Comparison of ENCODE assay signal across 18 cellular contexts in genomic region chr10:18424200-18424599, GRCh38.
DNase-seq lines count a peak whose midpoint lies in the region; ATAC-seq and TF ChIP-seq lines count a peak whose summit lies in the region.
"Had no signal": no experiment of that assay in that cellular context is flagged by ENCODE, and none has a peak within 500 bp of the region (broad histone marks: within the 10 kb centered on the region; RNA-seq: fewer than 3 reads in every experiment).

No MANE protein-coding gene starts in this region.

- peak; percentile 1 for DNase-seq in DMS 273 (lab: John Stamatoyannopoulos, UW; ENCODE audit: unreplicated experiment)
- DNase-seq in DMS 273 treated with DMSO at 0.1 percent for 48 hours (lab: John Stamatoyannopoulos, UW) = no peak
- no peak for DNase-seq in left ventricle myocardium superior
- no peak for DNase-seq in left cardiac atrium
- DNase-seq in NCI-H510A (lab: John Stamatoyannopoulos, UW) = no peak
- no peak for DNase-seq in CD14-positive monocyte (ENCODE audit: low spot score)
- DNase-seq: CD8-positive, alpha-beta memory T cell; GM23248; HFFc6; Karpas-422; NCI-H1930; NCI-H526; Peyer's patch; SHP77 treated with DMSO at 0.1 percent for 48 hours had no signal

- H3K36me3 Mint-ChIP-seq in CD14-positive monocyte = no peaks in the 10 kb centered on the region
- H3K36me3 Mint-ChIP-seq: CD8-positive, alpha-beta memory T cell had no signal

- peaks cover 3% of the 10 kb centered on the region for H3K4me1 Mint-ChIP-seq in CD14-positive monocyte
- H3K4me1 Mint-ChIP-seq: CD8-positive, alpha-beta memory T cell had no signal

- H3K9me3 Mint-ChIP-seq in CD14-positive monocyte = peaks cover 0 to 4% (median 0%) of the 10 kb centered on the region in 7 donors
- H3K9me3 Mint-ChIP-seq: T-helper 1 cell treated with Interleukin-12 subunit alpha and Interleukin-12 subunit beta and Interleukin-4 antibody, amounts not matched to agents 30 μg/mL and 1 μg/mL, for 36 hours had no signal

- H3K36me3 ChIP-seq in endocrine pancreas (ENCODE audit: control insufficient read depth, insufficient read depth, low read length) = no peaks in the 10 kb centered on the region
- H3K36me3 ChIP-seq: Peyer's patch had no signal

- peak overlapping the region; percentile 40 for H3K4me3 ChIP-seq in endocrine pancreas (ENCODE audit: control insufficient read depth, insufficient read depth, low read length)
- H3K4me3 ChIP-seq: GM23248, Peyer's patch had no signal

- H3K27ac Mint-ChIP-seq in CD14-positive monocyte = no peak overlapping the region
- H3K27ac Mint-ChIP-seq: CD8-positive, alpha-beta memory T cell; HFFc6; T-helper 1 cell treated with Interleukin-12 subunit alpha and Interleukin-12 subunit beta and Interleukin-4 antibody, amounts not matched to agents 30 μg/mL and 1 μg/mL, for 36 hours had no signal

- H3K9me3 ChIP-seq in endocrine pancreas (ENCODE audit: control insufficient read depth, low read length) = no peaks in the 10 kb centered on the region
- H3K9me3 ChIP-seq: Peyer's patch had no signal

- intact Hi-C loops in left ventricle myocardium superior (cut with micrococcal nuclease) = no loop called here
- intact Hi-C loops in left cardiac atrium (cut with DNase I) = no loop called here
- intact Hi-C loops in CD14-positive monocyte (cut with micrococcal nuclease) = no loop called here

- peaks cover 1 to 6% (median 2%) of the 10 kb centered on the region in 3 donors for H3K27me3 Mint-ChIP-seq in CD14-positive monocyte (ENCODE audit: low read depth in 3 of 3)

- TF ChIP-seq CTCF in CD14-positive monocyte (IDR thresholded peaks at IDR 0.05) = no peak

- no peaks in the 10 kb centered on the region for H3K27me3 ChIP-seq in endocrine pancreas (ENCODE audit: control insufficient read depth, insufficient read depth, low read length)
- H3K27me3 ChIP-seq: Peyer's patch had no signal

- peaks cover 10% of the 10 kb centered on the region for H3K4me1 ChIP-seq in endocrine pancreas (ENCODE audit: control insufficient read depth, insufficient read depth, low read length)
- H3K4me1 ChIP-seq: Peyer's patch had no signal

- no peak overlapping the region for H3K9ac ChIP-seq in endocrine pancreas (ENCODE audit: control insufficient read depth, insufficient read depth, low read length)
- H3K9ac ChIP-seq: GM23248 had no signal

- no peak overlapping the region for H3K4me3 Mint-ChIP-seq in CD14-positive monocyte
- H3K4me3 Mint-ChIP-seq: CD8-positive, alpha-beta memory T cell; HFFc6; T-helper 1 cell treated with Interleukin-12 subunit alpha and Interleukin-12 subunit beta and Interleukin-4 antibody, amounts not matched to agents 30 μg/mL and 1 μg/mL, for 36 hours had no signal

- TF ChIP-seq POLR2A in GM18505 (IDR thresholded peaks at IDR 0.05; ENCODE audit: borderline replicate concordance, extremely low read depth, insufficient read depth, insufficient read length) = no peak

- ATAC-seq in left ventricle myocardium superior (peak; percentile 37), left cardiac atrium (no peak), GM18505 (IDR thresholded peaks at IDR 0.05; ENCODE audit: unreplicated experiment) (no peak)
- ATAC-seq: HepG2 had no signal
